ENCODE assay signal across 8 cellular contexts in genomic region chr1:93681549-93682412, GRCh38. TPM values are rescaled to one million over a fixed set of nuclear protein-coding genes. Genes with fewer than 3 reads are reported as not detected.
A peak's percentile ranks its signal among the peaks of the same experiment; 100 is the strongest.
DNase-seq lines count a peak whose midpoint lies in the region; ATAC-seq and TF ChIP-seq lines count a peak whose summit lies in the region.

BCAR3 (minus strand) TSS chr1:93681837; CDS start chr1:93674930, 6,907 bp downstream.

- H3K4me3 Mint-ChIP-seq in activated T-helper 17 cell treated with anti-CD3 and anti-CD28 coated beads, Interleukin-2, amount 50 U/mL, for 72 hours: peak within 1 kb of the TSS; percentile 75
- peak within 1 kb of the TSS; percentile 91 for H3K4me3 Mint-ChIP-seq in nephron progenitor cell

- no peaks in the 10 kb centered on the region for H3K27me3 ChIP-seq in gastroesophageal sphincter

- H3K4me1 Mint-ChIP-seq in activated T-helper 17 cell treated with anti-CD3 and anti-CD28 coated beads, Interleukin-2, amount 50 U/mL, for 72 hours: peaks cover 9% of the 10 kb centered on the region
- peaks cover 26% of the 10 kb centered on the region for H3K4me1 Mint-ChIP-seq in nephron progenitor cell

- H3K36me3 ChIP-seq in gastroesophageal sphincter: peaks cover 0 to 7% of the 10 kb centered on the region in 2 donors

- no peaks in the 10 kb centered on the region for H3K9me3 Mint-ChIP-seq in activated T-helper 17 cell treated with anti-CD3 and anti-CD28 coated beads, Interleukin-2, amount 50 U/mL, for 72 hours
- no peaks in the 10 kb centered on the region for H3K9me3 Mint-ChIP-seq in nephron progenitor cell

- no peaks in the 10 kb centered on the region for H3K9me3 ChIP-seq in gastroesophageal sphincter

- TF ChIP-seq CTCF in AG10803 (conservative IDR thresholded peaks at IDR 0.05; ENCODE audit: low read length) (no peak; the same call in 1 of the 2 replicates), gastroesophageal sphincter (IDR thresholded peaks at IDR 0.05) (peak in 3 of 4 experiments; percentile 54 to 60 (median 54)), nephron progenitor cell (IDR thresholded peaks at IDR 0.05) (no peak)

- H3K27ac Mint-ChIP-seq in activated T-helper 17 cell treated with anti-CD3 and anti-CD28 coated beads, Interleukin-2, amount 50 U/mL, for 72 hours: no peak within 1 kb of the TSS
- peak within 1 kb of the TSS; percentile 37 for H3K27ac Mint-ChIP-seq in nephron progenitor cell

- DNase-seq in AG10803 (ENCODE audit: low read depth) (peak; percentile 83), NCI-H187 treated with DMSO at 0.1 percent for 48 hours (lab: John Stamatoyannopoulos, UW) (peak; percentile 48), nephron progenitor cell (peak; percentile 85), superior temporal gyrus (ENCODE audit: extremely low spot score) (no peak)

- H3K4me3 ChIP-seq in AG10803 (ENCODE audit: low read length) (peak within 1 kb of the TSS; percentile 65), gastroesophageal sphincter (peak within 1 kb of the TSS; percentile 61 to 91)

- H3K36me3 Mint-ChIP-seq in activated T-helper 17 cell treated with anti-CD3 and anti-CD28 coated beads, Interleukin-2, amount 50 U/mL, for 72 hours (ENCODE audit: low read depth): no peaks in the 10 kb centered on the region
- peaks cover 7% of the 10 kb centered on the region for H3K36me3 Mint-ChIP-seq in nephron progenitor cell (ENCODE audit: low read depth)

- WGBS in gastroesophageal sphincter (ENCODE audit: low coverage in 1 of 2), 2 donors: 13% methylated on average over 12 of the region's 75 CpGs; no CpG with 5 or more reads in 1 of the 2 donors

- no peak for TF ChIP-seq EP300 in gastroesophageal sphincter (IDR thresholded peaks at IDR 0.05)

- H3K27me3 Mint-ChIP-seq in activated T-helper 17 cell treated with anti-CD3 and anti-CD28 coated beads, Interleukin-2, amount 50 U/mL, for 72 hours: peaks cover 31% of the 10 kb centered on the region
- peaks cover 63% of the 10 kb centered on the region for H3K27me3 Mint-ChIP-seq in nephron progenitor cell (ENCODE audit: low read depth, poor library complexity)

- H3K4me1 ChIP-seq in gastroesophageal sphincter: peaks cover 0 to 47% (median 3%) of the 10 kb centered on the region in 3 donors

- TF ChIP-seq POLR2A in GM15510 (IDR thresholded peaks at IDR 0.05; ENCODE audit: borderline replicate concordance, extremely low read depth, insufficient read length): peak; percentile 82
- peak; percentile 69 to 83 for TF ChIP-seq POLR2A in gastroesophageal sphincter (IDR thresholded peaks at IDR 0.05)

- peak within 1 kb of the TSS; percentile 84 to 95 (median 94) for H3K27ac ChIP-seq in gastroesophageal sphincter

- ATAC-seq in HG02759 (IDR thresholded peaks at IDR 0.05; ENCODE audit: unreplicated experiment): peak; percentile 76
- ATAC-seq in activated T-helper 17 cell treated with anti-CD3 and anti-CD28 coated beads, Interleukin-2, amount 50 U/mL, for 72 hours (replicated peaks): peak; percentile 64
- peak; percentile 79 for ATAC-seq in gastroesophageal sphincter

RNA-seq across cellular contexts. Expression of gene BCAR3, which starts in this region (rescaled TPM):
- 1 to 10 TPM; 1.3 to 1.9 TPM for total RNA-seq in activated T-helper 17 cell treated with anti-CD3 and anti-CD28 coated beads, Interleukin-2, amount 50 U/mL, for 72 hours
- total RNA-seq in gastroesophageal sphincter: 10 to 100 TPM; 33.9 to 40.2 (median 38.3) TPM

Comparison
In these comparisons a context has a peak if more than half of its experiments do, and no peak if none do; other contexts are left out.
1. RNA of gene BCAR3 (total RNA-seq): 33.9 to 40.2 TPM in gastroesophageal sphincter; 1.3 to 1.9 TPM in activated T-helper 17 cell treated with anti-CD3 and anti-CD28 coated beads, Interleukin-2, amount 50 U/mL, for 72 hours; every median in the first group is over 10 times any median in the second.
2. CTCF ChIP-seq: peak in gastroesophageal sphincter (3 of 4); none in AG10803 (single experiment) and nephron progenitor cell (single experiment).
3. Peak in every context shown above with its lines, with median percentiles within 50 percentile points of each other: ATAC-seq.